In genomic region chr16:85696761-85697160, GRCh38 we compare ENCODE assay signal across 1 cellular context.
TF ChIP-seq lines count a peak whose summit lies in the region.

No MANE protein-coding gene starts in this region.

TF ChIP-seq in H1, 55 proteins besides CTCF, POLR2A, EP300 and RAD21 (continued from another document):
- TF ChIP-seq CBX5 (IDR thresholded peaks at IDR 0.05; ENCODE audit: low read depth, low read length) (no peak), GTF2F1 (IDR thresholded peaks at IDR 0.05; ENCODE audit: borderline replicate concordance, low read depth, low read length) (no peak), SIRT6 (IDR thresholded peaks at IDR 0.05; ENCODE audit: low read length) (no peak), KDM4A (IDR thresholded peaks at IDR 0.05; ENCODE audit: low read depth, low read length, severe bottlenecking) (no peak), PHF8 (conservative IDR thresholded peaks at IDR 0.05; ENCODE audit: low read depth, low read length) (no peak)
- TF ChIP-seq, protein P1, sequence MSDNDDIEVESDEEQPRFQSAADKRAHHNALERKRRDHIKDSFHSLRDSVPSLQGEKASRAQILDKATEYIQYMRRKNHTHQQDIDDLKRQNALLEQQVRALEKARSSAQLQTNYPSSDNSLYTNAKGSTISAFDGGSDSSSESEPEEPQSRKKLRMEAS (IDR thresholded peaks at IDR 0.05) = no peak
